27 cellular contexts compared by ENCODE assay signal in the genomic region with DNA sequence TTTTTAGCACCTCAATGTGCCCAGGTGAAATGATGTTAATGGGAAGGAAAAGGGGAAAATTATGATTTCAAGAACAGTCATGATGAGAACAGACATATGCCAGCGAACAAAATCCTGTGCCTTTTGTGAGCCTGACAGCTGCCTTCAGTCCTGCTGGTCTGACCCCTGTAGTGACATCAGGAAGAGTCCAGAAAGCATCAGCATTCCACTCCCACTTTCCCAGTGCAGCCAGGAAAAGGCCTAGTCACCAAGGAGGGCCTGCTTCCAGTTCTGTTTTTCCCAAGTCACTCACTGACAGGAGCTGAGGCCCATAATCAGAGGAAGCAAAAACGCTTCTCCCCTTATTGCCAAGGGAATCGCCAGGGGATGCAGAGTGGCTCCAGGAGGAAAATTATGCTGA.
"Had no signal": no experiment of that assay in that cellular context is flagged by ENCODE, and none has a peak within 500 bp of the region (broad histone marks: within the 10 kb centered on the region; RNA-seq: fewer than 3 reads in every experiment).

No MANE protein-coding gene starts in this region.

- H3K27ac Mint-ChIP-seq: activated CD4-positive, alpha-beta T cell treated with anti-CD3 and anti-CD28 coated beads, Interleukin-2, amount 10 ng/mL, durations not matched to agents 7 days and 5 days; activated CD8-positive, alpha-beta memory T cell treated with anti-CD3 and anti-CD28 coated beads, Interleukin-2, amount 10 ng/mL, durations not matched to agents 7 days and 5 days; activated CD8-positive, alpha-beta T cell treated with anti-CD3 and anti-CD28 coated beads for 36 hours; activated naive CD4-positive, alpha-beta T cell treated with anti-CD3 and anti-CD28 coated beads, Interleukin-2, amount 50 U/mL, for 24 hours; nephron; stimulated activated memory B cell treated with anti-CD40 and anti-IgM and Interleukin-4, amounts not matched to agents 10 μg/mL and 1 μg/mL and 100 μg/mL, for 72 hours; type B pancreatic cell had no signal

- H3K9me3 Mint-ChIP-seq: activated CD4-positive, alpha-beta T cell treated with anti-CD3 and anti-CD28 coated beads, Interleukin-2, amount 10 ng/mL, durations not matched to agents 7 days and 5 days; activated CD8-positive, alpha-beta T cell treated with anti-CD3 and anti-CD28 coated beads for 36 hours; activated naive CD4-positive, alpha-beta T cell treated with anti-CD3 and anti-CD28 coated beads, Interleukin-2, amount 50 U/mL, for 24 hours; nephron; stimulated activated memory B cell treated with anti-CD40 and anti-IgM and Interleukin-4, amounts not matched to agents 10 μg/mL and 1 μg/mL and 100 μg/mL, for 72 hours; type B pancreatic cell had no signal

- H3K4me3 ChIP-seq: left lung, pancreas, right lobe of liver, thoracic aorta had no signal

- H3K4me1 Mint-ChIP-seq: activated CD4-positive, alpha-beta T cell treated with anti-CD3 and anti-CD28 coated beads, Interleukin-2, amount 10 ng/mL, durations not matched to agents 7 days and 5 days; activated CD8-positive, alpha-beta memory T cell treated with anti-CD3 and anti-CD28 coated beads, Interleukin-2, amount 10 ng/mL, durations not matched to agents 7 days and 5 days; activated naive CD4-positive, alpha-beta T cell treated with anti-CD3 and anti-CD28 coated beads, Interleukin-2, amount 50 U/mL, for 24 hours; nephron had no signal

- H3K27ac ChIP-seq: brain microvascular endothelial cell, left lung, neutrophil, pancreas, right lobe of liver, thoracic aorta, VCaP had no signal

- H3K36me3 Mint-ChIP-seq: activated CD8-positive, alpha-beta memory T cell treated with anti-CD3 and anti-CD28 coated beads, Interleukin-2, amount 10 ng/mL, durations not matched to agents 7 days and 5 days; activated naive CD4-positive, alpha-beta T cell treated with anti-CD3 and anti-CD28 coated beads, Interleukin-2, amount 50 U/mL, for 24 hours; stimulated activated memory B cell treated with anti-CD40 and anti-IgM and Interleukin-4, amounts not matched to agents 10 μg/mL and 1 μg/mL and 100 μg/mL, for 72 hours; type B pancreatic cell had no signal

- H3K9me3 ChIP-seq: left lung, neutrophil, pancreas, right lobe of liver, thoracic aorta had no signal

- H3K4me1 ChIP-seq: pancreas, right lobe of liver had no signal

- H3K27me3 Mint-ChIP-seq: stimulated activated memory B cell treated with anti-CD40 and anti-IgM and Interleukin-4, amounts not matched to agents 10 μg/mL and 1 μg/mL and 100 μg/mL, for 72 hours had no signal

- H3K27me3 ChIP-seq: brain microvascular endothelial cell, left lung, neutrophil, pancreas, right lobe of liver had no signal

- DNase-seq: activated CD4-positive, alpha-beta T cell treated with anti-CD3 and anti-CD28 coated beads, Interleukin-2, amount 10 ng/mL, durations not matched to agents 7 days and 5 days; activated CD8-positive, alpha-beta memory T cell treated with anti-CD3 and anti-CD28 coated beads, Interleukin-2, amount 10 ng/mL, durations not matched to agents 7 days and 5 days; activated CD8-positive, alpha-beta T cell treated with anti-CD3 and anti-CD28 coated beads for 36 hours; activated gamma-delta T cell treated with Interleukin-2 at 50 U/mL for 16 hours; activated T-cell treated with anti-CD3 and anti-CD28 coated beads for 4 hours; aorta; brain microvascular endothelial cell; central memory CD4-positive, alpha-beta T cell; dermis blood vessel endothelial cell; effector CD8-positive, alpha-beta T cell; erythroblast; left lung; mammary epithelial cell; midbrain; pancreas; right lobe of liver; small intestine; stimulated activated CD4-positive, alpha-beta T cell treated with anti-CD3 and anti-CD28 coated beads, Interleukin-15, amount 100 ng/mL, for 24 hours had no signal

- ATAC-seq: activated CD4-positive, CD25-positive, alpha-beta regulatory T cell treated with anti-CD3 and anti-CD28 coated beads, Interleukin-2, amount 50 U/mL, for 24 hours; activated CD8-positive, alpha-beta memory T cell treated with anti-CD3 and anti-CD28 coated beads, Interleukin-2, amount 10 ng/mL, durations not matched to agents 7 days and 5 days; activated CD8-positive, alpha-beta T cell treated with anti-CD3 and anti-CD28 coated beads for 36 hours; left lung; pancreas; right lobe of liver; SK-N-SH treated with all-trans-retinoic acid at 6 μM for 48 hours; stimulated activated memory B cell treated with anti-CD40 and anti-IgM and Interleukin-4, amounts not matched to agents 10 μg/mL and 1 μg/mL and 100 μg/mL, for 72 hours had no signal

- H3K36me3 ChIP-seq: brain microvascular endothelial cell, left lung, neutrophil, pancreas, right lobe of liver, thoracic aorta had no signal

- H3K4me3 Mint-ChIP-seq: activated CD4-positive, alpha-beta T cell treated with anti-CD3 and anti-CD28 coated beads, Interleukin-2, amount 10 ng/mL, durations not matched to agents 7 days and 5 days; activated CD8-positive, alpha-beta memory T cell treated with anti-CD3 and anti-CD28 coated beads, Interleukin-2, amount 10 ng/mL, durations not matched to agents 7 days and 5 days; activated CD8-positive, alpha-beta T cell treated with anti-CD3 and anti-CD28 coated beads for 36 hours; activated naive CD4-positive, alpha-beta T cell treated with anti-CD3 and anti-CD28 coated beads, Interleukin-2, amount 50 U/mL, for 24 hours; nephron; stimulated activated memory B cell treated with anti-CD40 and anti-IgM and Interleukin-4, amounts not matched to agents 10 μg/mL and 1 μg/mL and 100 μg/mL, for 72 hours; type B pancreatic cell had no signal
